ENCODE assay signal across 8 cellular contexts in the genomic region with DNA sequence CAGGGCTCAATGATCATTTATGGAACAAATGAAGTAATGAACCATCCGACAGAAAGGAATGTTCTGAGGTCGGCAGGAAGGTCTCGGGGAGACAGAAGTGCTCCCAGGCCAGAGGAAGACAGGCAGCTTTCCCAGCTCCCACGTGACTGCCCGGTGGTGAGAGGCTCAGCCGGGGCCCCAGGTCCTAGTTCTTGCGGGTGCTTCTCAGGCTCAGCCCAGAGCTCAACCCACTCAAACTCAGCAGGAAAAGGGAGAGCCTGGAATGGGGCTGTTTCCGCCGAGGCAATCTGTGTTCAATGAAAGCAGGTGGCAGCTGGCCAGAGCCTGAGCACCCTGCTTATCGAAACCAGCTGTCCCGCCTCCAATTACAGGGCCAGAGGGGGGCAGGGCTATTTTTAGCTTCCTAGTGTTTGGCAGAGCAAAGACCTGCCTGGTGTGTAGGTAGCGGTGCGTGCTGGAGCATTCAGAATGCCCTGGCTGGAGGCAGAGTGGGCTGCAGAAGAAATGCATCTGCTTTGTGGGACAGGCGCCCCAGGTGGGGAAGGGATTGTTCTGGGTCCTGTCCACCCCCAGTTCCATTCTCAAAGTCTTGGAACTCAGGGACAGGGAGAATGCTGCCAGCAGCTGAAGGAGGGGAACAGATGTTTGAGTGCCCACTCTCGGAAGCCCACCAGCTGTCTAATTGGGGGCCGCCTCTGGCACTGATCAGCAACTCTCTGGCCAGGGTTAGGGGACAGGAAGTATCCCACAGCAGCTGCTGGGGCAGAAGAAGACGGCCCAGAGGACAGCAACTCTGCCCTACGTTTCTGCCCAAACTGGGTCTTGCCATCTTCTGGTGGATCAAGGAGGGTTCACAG.
DNase-seq lines count a peak whose midpoint lies in the region; ATAC-seq, FAIRE-seq and TF ChIP-seq lines count a peak whose summit lies in the region.

No MANE protein-coding gene starts in this region.

- no peaks in the 10 kb centered on the region for H3K27me3 Mint-ChIP-seq in activated CD4-positive, alpha-beta T cell treated with anti-CD3 and anti-CD28 coated beads for 36 hours
- no peaks in the 10 kb centered on the region for H3K27me3 Mint-ChIP-seq in naive thymus-derived CD8-positive, alpha-beta T cell

- no peak overlapping the region for H3K27ac Mint-ChIP-seq in activated CD4-positive, alpha-beta T cell treated with anti-CD3 and anti-CD28 coated beads for 36 hours
- peak overlapping the region in 3 of 10 donors; percentile 29 to 63 (median 56) for H3K27ac Mint-ChIP-seq in naive thymus-derived CD8-positive, alpha-beta T cell

- H3K36me3 Mint-ChIP-seq in activated CD4-positive, alpha-beta T cell treated with anti-CD3 and anti-CD28 coated beads for 36 hours (ENCODE audit: low read depth) = peaks cover 6% of the 10 kb centered on the region
- peaks cover 7 to 39% (median 19%) of the 10 kb centered on the region in 3 donors for H3K36me3 Mint-ChIP-seq in naive thymus-derived CD8-positive, alpha-beta T cell

- BruUV-seq in mammary epithelial cell (replicated peaks; lab: Mats Ljungman, UMichigan) = no TSS peak

- whole genome bisulfite sequencing in mammary epithelial cell (ENCODE audit: low coverage, missing lambda C conversion rate) = 14% methylated on average over 13 of the region's 18 CpGs
- WGBS in stomach, 5 donors = 15 to 22% (median 19%) methylated on average over 11 to 18 of the region's 18 CpGs

- H3K4me3 ChIP-seq in mammary epithelial cell (replicated peaks in 1 of 3; ENCODE audit: insufficient read depth in 1 of 3, low read depth in 2 of 3, low read length in 3 of 3) = no peak overlapping the region
- H3K4me3 ChIP-seq in keratinocyte (ENCODE audit: control insufficient read depth in 2 of 3, extremely low read depth in 1 of 3, insufficient read depth in 2 of 3, low read depth in 1 of 3, low read length in 3 of 3) = no peak overlapping the region
- H3K4me3 ChIP-seq in stomach = peak overlapping the region in 3 of 4 donors; percentile 4 to 16 (median 5)

- no peak for TF ChIP-seq POLR2A in stomach (IDR thresholded peaks at IDR 0.05)

- H3K4me3 Mint-ChIP-seq in activated CD4-positive, alpha-beta T cell treated with anti-CD3 and anti-CD28 coated beads for 36 hours = no peak overlapping the region
- no peak overlapping the region for H3K4me3 Mint-ChIP-seq in naive thymus-derived CD8-positive, alpha-beta T cell

- CTCF ChIA-PET in mammary epithelial cell (lab: Charles Lee; ENCODE audit: low non-redundant PET) = no interaction called here
- CTCF ChIA-PET in activated CD4-positive, alpha-beta T cell treated with anti-CD3 and anti-CD28 coated beads for 36 hours (lab: Charles Lee) = interaction anchor here (0.7 to 1.2 kb wide), 2 partner anchors 22 to 136 kb away, joined by 3 read pairs; no protein-coding TSS in a partner anchor

- no peaks in the 10 kb centered on the region for H3K9me3 ChIP-seq in mammary epithelial cell (replicated peaks; ENCODE audit: insufficient read depth, low read length)
- H3K9me3 ChIP-seq in keratinocyte (ENCODE audit: control insufficient read depth, low read depth, low read length) = no peaks in the 10 kb centered on the region
- H3K9me3 ChIP-seq in stomach = no peaks in the 10 kb centered on the region

- in situ Hi-C loops in mammary epithelial cell (cut with MboI; ENCODE audit: low sequenced_read_pairs in 2 of 2) = no loop called here

- H3K4me1 Mint-ChIP-seq in activated CD4-positive, alpha-beta T cell treated with anti-CD3 and anti-CD28 coated beads for 36 hours = no peaks in the 10 kb centered on the region
- peaks cover 12 to 20% (median 15%) of the 10 kb centered on the region in 4 donors for H3K4me1 Mint-ChIP-seq in naive thymus-derived CD8-positive, alpha-beta T cell

- POLR2A ChIA-PET in activated CD4-positive, alpha-beta T cell treated with anti-CD3 and anti-CD28 coated beads for 36 hours (lab: Charles Lee) = no interaction called here
- POLR2A ChIA-PET in naive thymus-derived CD8-positive, alpha-beta T cell (lab: Charles Lee) = interaction anchor here (0.8 kb wide), 1 partner anchor 26 kb away, joined by 3 read pairs; no protein-coding TSS in a partner anchor

- DNase-seq in ELR (ENCODE audit: low read depth) = peak; percentile 54
- peak; percentile 75 for DNase-seq in NCI-H2227 treated with DMSO at 0.1 percent for 48 hours (lab: John Stamatoyannopoulos, UW)
- DNase-seq in mammary epithelial cell = peak; percentile 32
- DNase-seq in keratinocyte (ENCODE audit: low read depth, low spot score) = no peak
- peak; percentile 97 for DNase-seq in stomach
- DNase-seq in activated CD4-positive, alpha-beta T cell treated with anti-CD3 and anti-CD28 coated beads for 36 hours = no peak
- no peak for DNase-seq in naive thymus-derived CD8-positive, alpha-beta T cell

- H3K4me2 ChIP-seq in mammary epithelial cell (ENCODE audit: insufficient read depth, low read depth, low read length) (peak overlapping the region; percentile 32), keratinocyte (ENCODE audit: control insufficient read depth, extremely low read depth, insufficient read depth, low read depth, low read length) (peak overlapping the region; percentile 43)

- H3K9ac ChIP-seq in mammary epithelial cell (ENCODE audit: insufficient read depth, low read length) = no peak overlapping the region
- H3K9ac ChIP-seq in keratinocyte (ENCODE audit: control insufficient read depth, extremely low read depth, insufficient read depth, low read length) = no peak overlapping the region

- TF ChIP-seq CTCF in mammary epithelial cell (conservative IDR thresholded peaks at IDR 0.05 in 1 of 2, IDR thresholded peaks at IDR 0.05 in 1 of 2; ENCODE audit: extremely low read depth in 1 of 2, insufficient read depth in 1 of 2, low read depth in 1 of 2, low read length in 2 of 2) = no peak
- no peak for TF ChIP-seq CTCF in keratinocyte (optimal IDR thresholded peaks at IDR 0.05 in 1 of 3, IDR thresholded peaks at IDR 0.05 in 1 of 3, conservative IDR thresholded peaks at IDR 0.05 in 1 of 3; ENCODE audit: extremely low read depth in 1 of 3, insufficient read depth in 2 of 3, low read length in 3 of 3)
- TF ChIP-seq CTCF in stomach (IDR thresholded peaks at IDR 0.05) = no peak

- H3K27me3 ChIP-seq in mammary epithelial cell (ENCODE audit: insufficient read depth, low read length) = no peaks in the 10 kb centered on the region
- H3K27me3 ChIP-seq in keratinocyte (ENCODE audit: control insufficient read depth, extremely low read depth, insufficient read depth, low read length) = peaks cover 15% of the 10 kb centered on the region
- no peaks in the 10 kb centered on the region for H3K27me3 ChIP-seq in stomach

- H3K4me1 ChIP-seq in mammary epithelial cell (ENCODE audit: insufficient read depth, low read length) = peaks cover 7% of the 10 kb centered on the region
- H3K4me1 ChIP-seq in keratinocyte (ENCODE audit: control insufficient read depth, extremely low read depth, insufficient read depth, low read length) = peaks cover 7% of the 10 kb centered on the region
- peaks cover 54 to 62% (median 61%) of the 10 kb centered on the region in 4 donors for H3K4me1 ChIP-seq in stomach

- no peaks in the 10 kb centered on the region for H3K79me2 ChIP-seq in mammary epithelial cell (ENCODE audit: insufficient read depth, low read length)
- no peaks in the 10 kb centered on the region for H3K79me2 ChIP-seq in keratinocyte (ENCODE audit: control insufficient read depth, insufficient read depth, low read length)

- no peaks in the 10 kb centered on the region for H3K9me1 ChIP-seq in keratinocyte (ENCODE audit: control insufficient read depth, extremely low read depth, insufficient read depth, low read length)

- no peak for FAIRE-seq in keratinocyte (lab: Jason Lieb, UNC)

- dilution Hi-C loops in mammary epithelial cell (cut with HindIII; ENCODE audit: low sequenced_read_pairs) (no loop called here), keratinocyte (cut with MboI; ENCODE audit: extremely low pct_ligation_motif_present, low sequenced_read_pairs) (no loop called here)

- H3K9me3 Mint-ChIP-seq in activated CD4-positive, alpha-beta T cell treated with anti-CD3 and anti-CD28 coated beads for 36 hours (ENCODE audit: low read depth) = no peaks in the 10 kb centered on the region
- H3K9me3 Mint-ChIP-seq in naive thymus-derived CD8-positive, alpha-beta T cell = no peaks in the 10 kb centered on the region

- peak overlapping the region; percentile 75 for H2AFZ ChIP-seq in mammary epithelial cell (ENCODE audit: low read depth, low read length)
- H2AFZ ChIP-seq in keratinocyte (ENCODE audit: control insufficient read depth, low read length) = peak overlapping the region; percentile 38

- H3K27ac ChIP-seq in mammary epithelial cell (ENCODE audit: insufficient read depth, low read depth, low read length) (no peak overlapping the region), keratinocyte (ENCODE audit: control insufficient read depth, insufficient read depth, low read length) (no peak overlapping the region), stomach (peak overlapping the region; percentile 59 to 82 (median 69))

- H4K20me1 ChIP-seq in mammary epithelial cell (ENCODE audit: insufficient read depth, low read length) = no peaks in the 10 kb centered on the region
- no peaks in the 10 kb centered on the region for H4K20me1 ChIP-seq in keratinocyte (ENCODE audit: control insufficient read depth, extremely low read depth, insufficient read depth, low read length)

- intact Hi-C loops in mammary epithelial cell (cut with micrococcal nuclease) = no loop called here
- intact Hi-C loops in stomach (cut with DNase I; ENCODE audit: low total_unique reads) = no loop called here
- intact Hi-C loops in activated CD4-positive, alpha-beta T cell treated with anti-CD3 and anti-CD28 coated beads for 36 hours (cut with DNase I, micrococcal nuclease) = no loop called here

- TF ChIP-seq EP300 in stomach (IDR thresholded peaks at IDR 0.05) = no peak

- ATAC-seq in activated CD4-positive, alpha-beta T cell treated with anti-CD3 and anti-CD28 coated beads for 36 hours = no peak
- ATAC-seq in naive thymus-derived CD8-positive, alpha-beta T cell = no peak
- ATAC-seq in GM19035 (IDR thresholded peaks at IDR 0.05; ENCODE audit: unreplicated experiment) = no peak

- no peaks in the 10 kb centered on the region for H3K36me3 ChIP-seq in mammary epithelial cell (ENCODE audit: insufficient read depth, low read length)
- no peaks in the 10 kb centered on the region for H3K36me3 ChIP-seq in keratinocyte (ENCODE audit: control insufficient read depth in 2 of 2, extremely low read depth in 1 of 2, insufficient read depth in 2 of 2, low read length in 2 of 2)
- H3K36me3 ChIP-seq in stomach = peaks cover 0 to 41% (median 21%) of the 10 kb centered on the region in 4 donors

Comparison
In these comparisons a context has a peak if more than half of its experiments do, and no peak if none do; other contexts are left out.
1. DNase-seq: peak in ELR (single experiment), NCI-H2227 treated with DMSO at 0.1 percent for 48 hours (single experiment), mammary epithelial cell (single experiment) and stomach (single experiment); none in keratinocyte (single experiment), activated CD4-positive, alpha-beta T cell treated with anti-CD3 and anti-CD28 coated beads for 36 hours (single experiment) and naive thymus-derived CD8-positive, alpha-beta T cell (0 of 10).
2. H3K27ac ChIP-seq: peak in stomach (5 of 5); none in mammary epithelial cell (single experiment) and keratinocyte (single experiment).
3. H3K4me3 ChIP-seq: peak in stomach (3 of 4); none in mammary epithelial cell (0 of 3) and keratinocyte (0 of 3).